ENCODE assay signal across 24 cellular contexts in genomic region chr6:75219213-75219612, GRCh38.
"Had no signal": no experiment of that assay in that cellular context is flagged by ENCODE, and none has a peak within 500 bp of the region (broad histone marks: within the 10 kb centered on the region; RNA-seq: fewer than 3 reads in every experiment).

No MANE protein-coding gene starts in this region.

- DNase-seq: colonic mucosa; cortex of kidney; effector CD8-positive, alpha-beta T cell; effector memory CD8-positive, alpha-beta T cell; endodermal cell; erythroblast; esophagus squamous epithelium; foreskin melanocyte; gastrocnemius medialis; glutamatergic neuron; head of caudate nucleus; heart right ventricle; hippocampal formation; left cardiac atrium; left lung; left ventricle myocardium superior; lower lobe of right lung; mesenchymal stem cell; mucosa of descending colon; naive B cell had no signal

- H3K4me1 Mint-ChIP-seq: endodermal cell, naive B cell had no signal

- H3K4me1 ChIP-seq: colonic mucosa, left lung had no signal

- H3K4me3 Mint-ChIP-seq: dendritic cell treated with granulocyte-macrophage colony-stimulating factor and Interleukin-4, amounts not matched to agents 40 ng/mL and 50 ng/mL, for 4 days; effector memory CD8-positive, alpha-beta T cell; endodermal cell; mesothelial cell of epicardium; naive B cell had no signal

- H3K4me3 ChIP-seq: colonic mucosa, esophagus squamous epithelium, gastrocnemius medialis, heart right ventricle, left lung, lower lobe of right lung, mucosa of descending colon had no signal

- H3K9me3 Mint-ChIP-seq: dendritic cell treated with granulocyte-macrophage colony-stimulating factor and Interleukin-4, amounts not matched to agents 40 ng/mL and 50 ng/mL, for 4 days; effector memory CD8-positive, alpha-beta T cell; endodermal cell; mesothelial cell of epicardium; naive B cell had no signal

- H3K9me3 ChIP-seq: colonic mucosa, esophagus squamous epithelium, gastrocnemius medialis, heart right ventricle, left lung, lower lobe of right lung, mucosa of descending colon had no signal

- H3K36me3 Mint-ChIP-seq: mesothelial cell of epicardium, naive B cell had no signal

- H3K27ac Mint-ChIP-seq: dendritic cell treated with granulocyte-macrophage colony-stimulating factor and Interleukin-4, amounts not matched to agents 40 ng/mL and 50 ng/mL, for 4 days; effector memory CD8-positive, alpha-beta T cell; endodermal cell; mesothelial cell of epicardium had no signal

- H3K27me3 ChIP-seq: colonic mucosa, esophagus squamous epithelium, gastrocnemius medialis, heart right ventricle, left lung had no signal

- H3K27ac ChIP-seq: colonic mucosa, epithelial cell of prostate, esophagus squamous epithelium, gastrocnemius medialis, heart right ventricle, left lung, lower lobe of right lung had no signal

- H3K36me3 ChIP-seq: colonic mucosa, esophagus squamous epithelium, gastrocnemius medialis, heart right ventricle, left lung, lower lobe of right lung had no signal

- ATAC-seq: effector memory CD8-positive, alpha-beta T cell; esophagus mucosa; gastrocnemius medialis; heart right ventricle; left cardiac atrium; left lung; left ventricle myocardium superior; lower lobe of right lung; mucosa of descending colon had no signal
